ENCODE assay signal across 8 cellular contexts in the genomic region with DNA sequence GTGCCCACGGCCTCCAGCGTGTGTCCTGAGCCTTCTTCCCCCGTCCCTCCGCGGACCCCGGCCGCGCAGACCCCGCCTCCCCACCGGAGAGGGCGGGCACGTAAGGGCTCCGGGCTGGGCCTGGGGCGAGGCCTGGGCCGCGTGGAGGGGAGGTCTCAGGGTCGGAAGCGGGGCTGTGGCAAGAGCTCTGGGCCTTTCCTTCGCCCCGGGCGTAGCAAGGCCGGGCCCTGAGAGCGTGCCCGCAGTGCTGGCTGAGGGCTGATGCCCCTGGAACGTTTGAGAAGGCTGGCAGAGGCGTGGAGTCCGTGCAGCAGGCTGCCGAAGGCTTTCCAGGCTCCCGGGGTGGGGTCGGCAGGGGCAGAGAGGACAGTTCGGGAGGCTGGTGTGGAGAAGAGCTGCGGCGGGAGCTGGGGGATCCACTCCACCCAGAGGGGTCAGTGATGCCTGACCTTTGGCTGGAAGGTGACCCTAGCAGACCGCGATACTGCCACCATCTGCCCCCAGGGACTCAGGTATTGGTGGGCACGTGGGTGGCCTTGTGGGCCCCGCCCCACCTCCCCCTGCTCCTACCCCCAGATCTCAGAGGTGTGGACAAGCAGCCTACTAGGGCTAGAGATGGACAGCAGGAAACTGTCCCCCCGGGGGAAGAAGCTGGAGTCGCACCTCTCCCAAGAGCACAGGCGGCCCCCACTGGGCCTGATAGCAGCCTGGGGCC. TPM values are rescaled to one million over a fixed set of nuclear protein-coding genes. Genes with fewer than 3 reads are reported as not detected.
A peak's percentile ranks its signal among the peaks of the same experiment; 100 is the strongest.
DNase-seq lines count a peak whose midpoint lies in the region; ATAC-seq, FAIRE-seq and TF ChIP-seq lines count a peak whose summit lies in the region.

No MANE protein-coding gene starts in this region.

- H3K9me3 Mint-ChIP-seq in astrocyte (ENCODE audit: unreplicated experiment): peaks cover 13% of the 10 kb centered on the region

- H3K4me2 ChIP-seq in astrocyte (ENCODE audit: low read length): peak overlapping the region; percentile 97

- H3K4me1 ChIP-seq in astrocyte (ENCODE audit: insufficient read depth, low read length): peaks cover 11% of the 10 kb centered on the region

- H3K4me3 ChIP-seq in astrocyte (ENCODE audit: insufficient read depth, low read depth, low read length): peak overlapping the region; percentile 75

- no peaks in the 10 kb centered on the region for H3K27me3 ChIP-seq in astrocyte (ENCODE audit: insufficient read depth, low read length)

- DNase-seq in activated gamma-delta T cell treated with anti-CD3 and anti-CD28 coated beads, Interleukin-2, amount 50 U/mL, for 16 hours (ENCODE audit: low read depth): peak; percentile 26
- DNase-seq in activated gamma-delta T cell treated with Interleukin-2 at 50 U/mL for 16 hours (no peak), NCI-H748 treated with DMSO at 0.1 percent for 48 hours (lab: John Stamatoyannopoulos, UW) (peak; percentile 71), astrocyte (ENCODE audit: low read depth) (no peak), iPS-NIHi11 (ENCODE audit: low spot score) (peak; percentile 85), epidermal melanocyte (ENCODE audit: insufficient read length, low spot score) (no peak)
- peak; percentile 66 for DNase-seq in stimulated activated naive CD4-positive, alpha-beta T cell treated with Interleukin-2 at 50 U/mL for 16 hours (lab: John Stamatoyannopoulos, UW)

- no peak for TF ChIP-seq CTCF in astrocyte (IDR thresholded peaks at IDR 0.05; ENCODE audit: insufficient read depth, low read depth, low read length)

- no peak for FAIRE-seq in astrocyte (lab: Jason Lieb, UNC)

- no peak overlapping the region for H3K27ac Mint-ChIP-seq in astrocyte (ENCODE audit: unreplicated experiment)

- no peaks in the 10 kb centered on the region for H3K27me3 Mint-ChIP-seq in astrocyte (ENCODE audit: low read depth, unreplicated experiment)

- peak; percentile 44 for ATAC-seq in HG02852 (IDR thresholded peaks at IDR 0.05; ENCODE audit: unreplicated experiment)

- H3K4me1 Mint-ChIP-seq in astrocyte (ENCODE audit: low read depth, unreplicated experiment): peaks cover 4% of the 10 kb centered on the region

- no peaks in the 10 kb centered on the region for H3K36me3 ChIP-seq in astrocyte (ENCODE audit: insufficient read depth, low read length)

- H3K4me3 Mint-ChIP-seq in astrocyte (ENCODE audit: unreplicated experiment): peak overlapping the region; percentile 84

- H3K36me3 Mint-ChIP-seq in astrocyte (ENCODE audit: low read depth, unreplicated experiment): peaks cover 27% of the 10 kb centered on the region

- peak overlapping the region; percentile 69 for H3K27ac ChIP-seq in astrocyte (ENCODE audit: low read depth, low read length)

- H3K9ac ChIP-seq in astrocyte (ENCODE audit: low read length): peak overlapping the region; percentile 84

- H2AFZ ChIP-seq in astrocyte (ENCODE audit: low read depth, low read length): peak overlapping the region; percentile 86

- peaks cover 4% of the 10 kb centered on the region for H3K9me3 ChIP-seq in astrocyte (ENCODE audit: insufficient read depth, low read depth, low read length)

- H4K20me1 ChIP-seq in astrocyte (ENCODE audit: insufficient read depth, low read length): no peaks in the 10 kb centered on the region

- H3K79me2 ChIP-seq in astrocyte (ENCODE audit: insufficient read depth, low read length): peaks cover 14% of the 10 kb centered on the region

RNA-seq across cellular contexts. Expression of a gene that starts 0.5 kb away (rescaled TPM):
- 1.2 and 2.5 TPM in 2 replicates for total RNA-seq in astrocyte

RNA-seq across cellular contexts. Expression of a gene that starts 20.7 kb away (rescaled TPM):
- total RNA-seq in astrocyte: 93.7 and 111 TPM in 2 replicates

Comparison
In these comparisons a context has a peak if more than half of its experiments do, and no peak if none do; other contexts are left out.
1. DNase-seq: peak in activated gamma-delta T cell treated with anti-CD3 and anti-CD28 coated beads, Interleukin-2, amount 50 U/mL, for 16 hours (single experiment), NCI-H748 treated with DMSO at 0.1 percent for 48 hours (single experiment), iPS-NIHi11 (single experiment) and stimulated activated naive CD4-positive, alpha-beta T cell treated with Interleukin-2 at 50 U/mL for 16 hours (single experiment); none in activated gamma-delta T cell treated with Interleukin-2 at 50 U/mL for 16 hours (single experiment), astrocyte (single experiment) and epidermal melanocyte (single experiment).